In the genomic region with DNA sequence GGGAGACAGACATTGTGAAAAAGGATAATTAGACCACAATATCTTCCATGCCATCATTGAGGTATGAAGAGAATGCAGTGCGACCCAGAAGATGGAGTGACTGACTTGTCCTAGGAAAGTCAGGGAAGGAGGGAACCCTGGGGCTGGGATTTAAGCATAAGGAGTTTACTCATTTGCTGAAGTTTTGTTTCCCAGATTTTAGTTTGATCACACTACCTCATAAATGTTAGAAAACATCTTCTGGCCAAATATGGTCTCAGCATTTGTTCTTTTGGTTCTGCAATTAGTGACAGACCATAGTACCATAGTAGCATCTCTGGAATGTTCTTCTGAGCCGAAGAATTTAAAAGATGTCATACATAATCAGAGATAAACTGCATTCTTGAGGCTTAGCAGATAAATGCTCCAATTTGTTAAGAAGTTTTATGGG, we compare ENCODE assay signal across 1 cellular context.
TF ChIP-seq lines count a peak whose summit lies in the region.

No MANE protein-coding gene starts in this region.

TF ChIP-seq in SK-N-SH treated with all-trans-retinoic acid at 6 μM for 48 hours, 23 proteins besides CTCF, POLR2A, EP300 and RAD21 (continued from another document):
- TF ChIP-seq ZNF565 (CRISPR knock-in tag; conservative IDR thresholded peaks at IDR 0.05; ENCODE audit: low read depth) (no peak), ZFP3 (CRISPR knock-in tag; IDR thresholded peaks at IDR 0.05) (no peak), ISL1 (CRISPR knock-in tag; IDR thresholded peaks at IDR 0.05) (peak; percentile 89), BACH2 (CRISPR knock-in tag; IDR thresholded peaks at IDR 0.05; ENCODE audit: borderline replicate concordance) (no peak), OSR1 (CRISPR knock-in tag; IDR thresholded peaks at IDR 0.05) (no peak), GLIS3 (CRISPR knock-in tag; IDR thresholded peaks at IDR 0.05) (0 out of 2 replicates have a peak, but pooled peaks have one; percentile 50), SNAI2 (CRISPR knock-in tag; IDR thresholded peaks at IDR 0.05) (no peak), ARNTL (CRISPR knock-in tag; IDR thresholded peaks at IDR 0.05; ENCODE audit: borderline replicate concordance, low read depth) (no peak), CSDC2 (CRISPR knock-in tag; IDR thresholded peaks at IDR 0.05) (no peak), ZNF70 (CRISPR knock-in tag; IDR thresholded peaks at IDR 0.05) (no peak)
- TF ChIP-seq, protein P1, sequence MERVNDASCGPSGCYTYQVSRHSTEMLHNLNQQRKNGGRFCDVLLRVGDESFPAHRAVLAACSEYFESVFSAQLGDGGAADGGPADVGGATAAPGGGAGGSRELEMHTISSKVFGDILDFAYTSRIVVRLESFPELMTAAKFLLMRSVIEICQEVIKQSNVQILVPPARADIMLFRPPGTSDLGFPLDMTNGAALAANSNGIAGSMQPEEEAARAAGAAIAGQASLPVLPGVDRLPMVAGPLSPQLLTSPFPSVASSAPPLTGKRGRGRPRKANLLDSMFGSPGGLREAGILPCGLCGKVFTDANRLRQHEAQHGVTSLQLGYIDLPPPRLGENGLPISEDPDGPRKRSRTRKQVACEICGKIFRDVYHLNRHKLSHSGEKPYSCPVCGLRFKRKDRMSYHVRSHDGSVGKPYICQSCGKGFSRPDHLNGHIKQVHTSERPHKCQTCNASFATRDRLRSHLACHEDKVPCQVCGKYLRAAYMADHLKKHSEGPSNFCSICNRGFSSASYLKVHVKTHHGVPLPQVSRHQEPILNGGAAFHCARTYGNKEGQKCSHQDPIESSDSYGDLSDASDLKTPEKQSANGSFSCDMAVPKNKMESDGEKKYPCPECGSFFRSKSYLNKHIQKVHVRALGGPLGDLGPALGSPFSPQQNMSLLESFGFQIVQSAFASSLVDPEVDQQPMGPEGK (CRISPR knock-in tag; IDR thresholded peaks at IDR 0.05; ENCODE audit: borderline replicate concordance), result no peak
- TF ChIP-seq, protein P2, sequence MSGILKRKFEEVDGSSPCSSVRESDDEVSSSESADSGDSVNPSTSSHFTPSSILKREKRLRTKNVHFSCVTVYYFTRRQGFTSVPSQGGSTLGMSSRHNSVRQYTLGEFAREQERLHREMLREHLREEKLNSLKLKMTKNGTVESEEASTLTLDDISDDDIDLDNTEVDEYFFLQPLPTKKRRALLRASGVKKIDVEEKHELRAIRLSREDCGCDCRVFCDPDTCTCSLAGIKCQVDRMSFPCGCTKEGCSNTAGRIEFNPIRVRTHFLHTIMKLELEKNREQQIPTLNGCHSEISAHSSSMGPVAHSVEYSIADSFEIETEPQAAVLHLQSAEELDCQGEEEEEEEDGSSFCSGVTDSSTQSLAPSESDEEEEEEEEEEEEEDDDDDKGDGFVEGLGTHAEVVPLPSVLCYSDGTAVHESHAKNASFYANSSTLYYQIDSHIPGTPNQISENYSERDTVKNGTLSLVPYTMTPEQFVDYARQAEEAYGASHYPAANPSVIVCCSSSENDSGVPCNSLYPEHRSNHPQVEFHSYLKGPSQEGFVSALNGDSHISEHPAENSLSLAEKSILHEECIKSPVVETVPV (CRISPR knock-in tag; IDR thresholded peaks at IDR 0.05), result peak; percentile 29; the same call in 1 of the 2 replicates
- TF ChIP-seq, protein P3, sequence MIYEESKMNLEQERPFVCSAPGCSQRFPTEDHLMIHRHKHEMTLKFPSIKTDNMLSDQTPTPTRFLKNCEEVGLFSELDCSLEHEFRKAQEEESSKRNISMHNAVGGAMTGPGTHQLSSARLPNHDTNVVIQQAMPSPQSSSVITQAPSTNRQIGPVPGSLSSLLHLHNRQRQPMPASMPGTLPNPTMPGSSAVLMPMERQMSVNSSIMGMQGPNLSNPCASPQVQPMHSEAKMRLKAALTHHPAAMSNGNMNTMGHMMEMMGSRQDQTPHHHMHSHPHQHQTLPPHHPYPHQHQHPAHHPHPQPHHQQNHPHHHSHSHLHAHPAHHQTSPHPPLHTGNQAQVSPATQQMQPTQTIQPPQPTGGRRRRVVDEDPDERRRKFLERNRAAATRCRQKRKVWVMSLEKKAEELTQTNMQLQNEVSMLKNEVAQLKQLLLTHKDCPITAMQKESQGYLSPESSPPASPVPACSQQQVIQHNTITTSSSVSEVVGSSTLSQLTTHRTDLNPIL (CRISPR knock-in tag; IDR thresholded peaks at IDR 0.05; ENCODE audit: low read depth), result peak; percentile 76
